11 cellular contexts compared by ENCODE assay signal in genomic region chr5:139390639-139391569, GRCh38. TPM values are rescaled to one million over a fixed set of nuclear protein-coding genes. Genes with fewer than 3 reads are reported as not detected.
DNase-seq lines count a peak whose midpoint lies in the region; ATAC-seq, FAIRE-seq and TF ChIP-seq lines count a peak whose summit lies in the region.
"Had no signal": no experiment of that assay in that cellular context is flagged by ENCODE, and none has a peak within 500 bp of the region (broad histone marks: within the 10 kb centered on the region; RNA-seq: fewer than 3 reads in every experiment).

No MANE protein-coding gene starts in this region.

- H3K27ac Mint-ChIP-seq in stimulated activated naive CD8-positive, alpha-beta T cell treated with anti-CD3 and anti-CD28 coated beads, Interleukin-15, Interleukin-2, amounts not matched to agents 100 ng/mL and 50 ng/mL, for 24 hours, result peak overlapping the region; percentile 98
- peak overlapping the region; percentile 87 for H3K27ac Mint-ChIP-seq in T-helper 17 cell

- no peaks in the 10 kb centered on the region for H3K27me3 ChIP-seq in lung (ENCODE audit: control insufficient read depth, insufficient read depth)
- no peaks in the 10 kb centered on the region for H3K27me3 ChIP-seq in aorta (ENCODE audit: control insufficient read depth in 1 of 2, insufficient read depth in 2 of 2, low read length in 1 of 2)

- H3K36me3 Mint-ChIP-seq in stimulated activated naive CD8-positive, alpha-beta T cell treated with anti-CD3 and anti-CD28 coated beads, Interleukin-15, Interleukin-2, amounts not matched to agents 100 ng/mL and 50 ng/mL, for 24 hours (ENCODE audit: low read depth), result peaks cover under 1% of the 10 kb centered on the region
- no peaks in the 10 kb centered on the region for H3K36me3 Mint-ChIP-seq in T-helper 17 cell (ENCODE audit: low read depth)

- FAIRE-seq in GM12892 (lab: Jason Lieb, UNC), result no peak
- FAIRE-seq: endometrium had no signal

- no peak for TF ChIP-seq POLR2A in GM12892 (IDR thresholded peaks at IDR 0.05; ENCODE audit: low read depth, low read length)

- peaks cover 7 to 31% of the 10 kb centered on the region in 2 donors for H3K4me1 ChIP-seq in lung (ENCODE audit: control insufficient read depth in 2 of 2, insufficient read depth in 2 of 2, low read length in 2 of 2)
- H3K4me1 ChIP-seq in aorta (ENCODE audit: control insufficient read depth in 1 of 2, insufficient read depth in 2 of 2, low read length in 2 of 2), result no peaks in the 10 kb centered on the region

- H3K36me3 ChIP-seq in lung (ENCODE audit: control insufficient read depth in 2 of 2, insufficient read depth in 2 of 2, low read length in 2 of 2), result no peaks in the 10 kb centered on the region
- no peaks in the 10 kb centered on the region for H3K36me3 ChIP-seq in aorta (ENCODE audit: control insufficient read depth in 1 of 2, insufficient read depth in 2 of 2, low read length in 1 of 2)

- H3K27me3 Mint-ChIP-seq in stimulated activated naive CD8-positive, alpha-beta T cell treated with anti-CD3 and anti-CD28 coated beads, Interleukin-15, Interleukin-2, amounts not matched to agents 100 ng/mL and 50 ng/mL, for 24 hours, result no peaks in the 10 kb centered on the region
- H3K27me3 Mint-ChIP-seq in T-helper 17 cell, result no peaks in the 10 kb centered on the region

- intact Hi-C loops in aorta (cut with DNase I), result no loop called here

- peak overlapping the region; percentile 21 to 22 for H3K27ac ChIP-seq in lung (ENCODE audit: low read depth in 1 of 2, low read length in 1 of 2)
- H3K27ac ChIP-seq in aorta (ENCODE audit: low read depth in 1 of 2, low read length in 2 of 2), result no peak overlapping the region

- 79 to 80% methylated on average over 10 of the region's 10 CpGs for WGBS in lung, 2 donors
- WGBS in aorta, 2 donors, result 89 to 92% methylated on average over 10 of the region's 10 CpGs

- ATAC-seq in stimulated activated naive CD8-positive, alpha-beta T cell treated with anti-CD3 and anti-CD28 coated beads, Interleukin-15, Interleukin-2, amounts not matched to agents 100 U/mL and 50 U/mL, for 24 hours, result no peak
- no peak for ATAC-seq in T-helper 17 cell
- no peak for ATAC-seq in lung (ENCODE audit: insufficient read depth, low FRiP score)
- ATAC-seq in aorta (ENCODE audit: low FRiP score), result no peak
- no peak for ATAC-seq in HG03159 (IDR thresholded peaks at IDR 0.05; ENCODE audit: unreplicated experiment)

- TF ChIP-seq CTCF in lung (IDR thresholded peaks at IDR 0.05; ENCODE audit: control extremely low read depth, extremely low read depth), result no peak

- DNase-seq in stimulated activated naive CD8-positive, alpha-beta T cell treated with anti-CD3 and anti-CD28 coated beads, Interleukin-15, Interleukin-2, amounts not matched to agents 100 U/mL and 50 U/mL, for 24 hours, result no peak
- no peak for DNase-seq in T-helper 17 cell
- no peak for DNase-seq in lung (ENCODE audit: low spot score)
- peak; percentile 27 to 58 for DNase-seq in aorta
- no peak for DNase-seq in NCI-H2107 (lab: John Stamatoyannopoulos, UW)
- no peak for DNase-seq in GM12892 (ENCODE audit: insufficient read length)

- H3K4me3 ChIP-seq in lung (no peak overlapping the region), aorta (ENCODE audit: low read length in 2 of 2) (no peak overlapping the region)

- H3K4me1 Mint-ChIP-seq in stimulated activated naive CD8-positive, alpha-beta T cell treated with anti-CD3 and anti-CD28 coated beads, Interleukin-15, Interleukin-2, amounts not matched to agents 100 ng/mL and 50 ng/mL, for 24 hours (ENCODE audit: low read depth), result peaks cover 57% of the 10 kb centered on the region
- peaks cover 33% of the 10 kb centered on the region for H3K4me1 Mint-ChIP-seq in T-helper 17 cell

- no peaks in the 10 kb centered on the region for H3K9me3 ChIP-seq in T-helper 17 cell (ENCODE audit: control insufficient read depth, low read length, poor library complexity, severe bottlenecking)
- peaks cover 0 to 2% of the 10 kb centered on the region in 2 donors for H3K9me3 ChIP-seq in lung (ENCODE audit: control insufficient read depth in 2 of 2, insufficient read depth in 1 of 2, low read length in 1 of 2)
- no peaks in the 10 kb centered on the region for H3K9me3 ChIP-seq in aorta (ENCODE audit: control insufficient read depth, low read length)

- H3K4me3 Mint-ChIP-seq in stimulated activated naive CD8-positive, alpha-beta T cell treated with anti-CD3 and anti-CD28 coated beads, Interleukin-15, Interleukin-2, amounts not matched to agents 100 ng/mL and 50 ng/mL, for 24 hours, result peak overlapping the region; percentile 95
- H3K4me3 Mint-ChIP-seq in T-helper 17 cell, result peak overlapping the region; percentile 93

- no peaks in the 10 kb centered on the region for H3K9me3 Mint-ChIP-seq in stimulated activated naive CD8-positive, alpha-beta T cell treated with anti-CD3 and anti-CD28 coated beads, Interleukin-15, Interleukin-2, amounts not matched to agents 100 ng/mL and 50 ng/mL, for 24 hours

RNA-seq across cellular contexts. Expression of gene MZB1, which starts 1.2 kb away (rescaled TPM):
- 1 to 10 TPM; 2.2 to 3.1 TPM for total RNA-seq in T-helper 17 cell
- 10 to 100 TPM; 12.2 to 14.8 TPM for total RNA-seq in lung
- polyA plus RNA-seq in lung, result 10 to 100 TPM in 1 of 2 donors, 1 to 10 TPM in 1; 2.5 to 13.4 TPM
- total RNA-seq in aorta, result 1 to 10 TPM; 1.3 to 3.9 TPM
- polyA plus RNA-seq in aorta, result 1 to 10 TPM in 1 of 2 donors, under 1 TPM in 1; 0.64 to 1.8 TPM
- 156 TPM for polyA plus RNA-seq in GM12892 (2012; ENCODE audit: missing spikeins)
- total RNA-seq: LHCN-M2 had no signal

RNA-seq across cellular contexts. Expression of gene PROB1, which starts 4.0 kb away (rescaled TPM):
- total RNA-seq in T-helper 17 cell (under 1 TPM; 0.57 to 0.72 TPM), lung (1 to 10 TPM in 1 of 2 donors, under 1 TPM in 1; 0.46 to 2.2 TPM), aorta (1 to 10 TPM; 2.0 to 3.0 TPM)
- polyA plus RNA-seq in lung (under 1 TPM; 0.33 to 0.98 TPM), aorta (under 1 TPM; 0.13 to 0.31 TPM)
- 1.7 TPM for polyA plus RNA-seq in GM12892 (2012; ENCODE audit: missing spikeins)

RNA-seq across cellular contexts. Expression of gene SLC23A1, which starts 7.8 kb away (rescaled TPM):
- total RNA-seq in T-helper 17 cell (not detected), lung (1 to 10 TPM; 1.3 to 4.4 TPM), aorta (not detected)
- polyA plus RNA-seq in lung (under 1 TPM; 0.30 to 0.32 TPM), aorta (1 to 10 TPM in 1 of 2 donors, not detected in 1; 3.1 TPM)
- polyA plus RNA-seq in GM12892 (2012; ENCODE audit: missing spikeins), result 3.0 TPM
- total RNA-seq: LHCN-M2, subcutaneous adipose tissue had no signal

RNA-seq across cellular contexts. Expression of gene SPATA24, which starts 13.0 kb away (rescaled TPM):
- total RNA-seq in T-helper 17 cell, result 1 to 10 TPM; 3.8 to 4.1 TPM
- total RNA-seq in lung, result 1 to 10 TPM; 4.2 to 5.8 TPM
- 10 to 100 TPM in 1 of 2 donors, 1 to 10 TPM in 1; 6.6 to 11.1 TPM for polyA plus RNA-seq in lung
- total RNA-seq in aorta, result 1 to 10 TPM; 2.2 to 3.1 TPM
- 1 to 10 TPM; 6.3 to 7.7 TPM for polyA plus RNA-seq in aorta
- polyA plus RNA-seq in GM12892 (2012; ENCODE audit: missing spikeins), result 11.5 TPM

RNA-seq across cellular contexts. Expression of gene DNAJC18, which starts 48.4 kb away (rescaled TPM):
- 1 to 10 TPM; 4.0 to 8.7 TPM for total RNA-seq in T-helper 17 cell
- 1 to 10 TPM; 8.0 to 9.4 TPM for total RNA-seq in lung
- polyA plus RNA-seq in lung, result 10 to 100 TPM in 1 of 2 donors, 1 to 10 TPM in 1; 2.2 to 10.7 TPM
- 10 to 100 TPM; 18.5 to 26.4 TPM for total RNA-seq in aorta
- 1 to 10 TPM; 4.3 to 9.7 TPM for polyA plus RNA-seq in aorta
- 14.0 TPM for polyA plus RNA-seq in GM12892 (2012; ENCODE audit: missing spikeins)

Comparison
In these comparisons a context has a peak if more than half of its experiments do, and no peak if none do; other contexts are left out.
1. DNase-seq: peak in aorta (2 of 2); none in stimulated activated naive CD8-positive, alpha-beta T cell treated with anti-CD3 and anti-CD28 coated beads, Interleukin-15, Interleukin-2, amounts not matched to agents 100 U/mL and 50 U/mL, for 24 hours (single experiment), T-helper 17 cell (0 of 3), lung (single experiment), NCI-H2107 (single experiment) and GM12892 (single experiment).
2. H3K27ac ChIP-seq: peak in lung (2 of 2); none in aorta (0 of 2).